Comparison of ENCODE assay signal across 15 cellular contexts in the genomic region with DNA sequence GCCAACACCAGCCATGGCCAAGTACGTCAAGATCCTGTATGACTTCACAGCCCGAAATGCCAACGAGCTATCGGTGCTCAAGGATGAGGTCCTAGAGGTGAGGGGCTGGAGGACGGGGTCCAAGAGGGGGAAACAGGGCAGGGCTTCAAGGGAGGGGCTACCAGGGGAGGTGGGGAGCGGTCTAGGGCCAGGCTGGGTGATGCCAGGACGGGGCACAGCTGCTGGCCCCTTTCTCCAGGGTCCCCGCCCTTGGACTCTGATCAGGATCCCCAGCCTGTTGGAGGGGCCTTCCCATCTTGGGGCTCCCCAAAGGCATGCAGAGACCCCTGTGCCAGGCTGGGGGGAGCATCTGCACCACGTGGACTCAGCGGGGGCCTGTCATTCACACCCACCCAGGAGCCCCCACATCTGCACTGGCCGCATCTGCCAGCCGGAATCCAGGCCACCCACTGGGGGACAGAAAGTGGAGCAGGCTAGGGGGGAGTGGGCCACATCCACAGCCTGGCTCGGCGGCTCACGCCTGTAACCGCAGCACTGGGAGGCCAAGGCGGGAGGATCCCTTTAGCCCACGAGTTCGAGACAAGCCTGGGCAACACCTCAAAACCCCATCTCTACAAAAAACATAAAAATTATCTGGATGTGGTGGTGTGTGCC. TPM values are rescaled to one million over a fixed set of nuclear protein-coding genes. Genes with fewer than 3 reads are reported as not detected.
A peak's percentile ranks its signal among the peaks of the same experiment; 100 is the strongest.
DNase-seq lines count a peak whose midpoint lies in the region; ATAC-seq and TF ChIP-seq lines count a peak whose summit lies in the region.
"Had no signal": no experiment of that assay in that cellular context is flagged by ENCODE, and none has a peak within 500 bp of the region (broad histone marks: within the 10 kb centered on the region; RNA-seq: fewer than 3 reads in every experiment).

No MANE protein-coding gene starts in this region.

- no peak for ATAC-seq in activated naive CD8-positive, alpha-beta T cell treated with anti-CD3 and anti-CD28 coated beads, Interleukin-2, amount 50 U/mL, for 24 hours
- ATAC-seq in T-cell (replicated peaks in 1 of 4): no peak
- ATAC-seq in stimulated activated naive CD8-positive, alpha-beta T cell treated with anti-CD3 and anti-CD28 coated beads, Interleukin-15, amount 100 ng/mL, for 72 hours: no peak
- ATAC-seq in GM18907 (IDR thresholded peaks at IDR 0.05; ENCODE audit: unreplicated experiment): no peak
- ATAC-seq: gastroesophageal sphincter had no signal

- POLR2A ChIA-PET in T-cell (lab: Charles Lee): interaction anchor here in 1 of 2 donors (0.7 kb wide), 1 partner anchor 59 kb away, joined by 3 read pairs; no protein-coding TSS in a partner anchor

- peaks cover 15% of the 10 kb centered on the region for H3K4me1 Mint-ChIP-seq in activated naive CD8-positive, alpha-beta T cell (ENCODE audit: low read depth)
- peaks cover 23% of the 10 kb centered on the region for H3K4me1 Mint-ChIP-seq in activated naive CD8-positive, alpha-beta T cell treated with anti-CD3 and anti-CD28 coated beads, Interleukin-2, amount 50 U/mL, for 24 hours
- peaks cover 6 to 23% (median 16%) of the 10 kb centered on the region in 3 donors for H3K4me1 Mint-ChIP-seq in T-cell
- H3K4me1 Mint-ChIP-seq in stimulated activated naive CD8-positive, alpha-beta T cell treated with anti-CD3 and anti-CD28 coated beads, Interleukin-15, amount 100 ng/mL, for 72 hours: peaks cover 62% of the 10 kb centered on the region

- peak overlapping the region; percentile 53 for H3K4me3 ChIP-seq in iPS-15b (ENCODE audit: low read depth, low read length)
- H3K4me3 ChIP-seq in ascending aorta: no peak overlapping the region

- no peak overlapping the region for H3K27ac Mint-ChIP-seq in activated naive CD8-positive, alpha-beta T cell
- H3K27ac Mint-ChIP-seq in activated naive CD8-positive, alpha-beta T cell treated with anti-CD3 and anti-CD28 coated beads, Interleukin-2, amount 50 U/mL, for 24 hours: no peak overlapping the region
- H3K27ac Mint-ChIP-seq in T-cell: peak overlapping the region in 1 of 2 donors; percentile 55
- H3K27ac Mint-ChIP-seq in stimulated activated naive CD8-positive, alpha-beta T cell treated with anti-CD3 and anti-CD28 coated beads, Interleukin-15, amount 100 ng/mL, for 72 hours: peak overlapping the region in 1 of 2 donors; percentile 84

- CTCF ChIA-PET in T-cell (lab: Charles Lee): interaction anchor here (0.7 to 1.3 kb wide), 4 partner anchors 29 to 177 kb away, joined by 3 to 4 read pairs (median 4); partner anchors contain the start of gene TMEM80 (in 1 of the 2)

- peak overlapping the region; percentile 75 for H3K4me3 Mint-ChIP-seq in activated naive CD8-positive, alpha-beta T cell
- H3K4me3 Mint-ChIP-seq in activated naive CD8-positive, alpha-beta T cell treated with anti-CD3 and anti-CD28 coated beads, Interleukin-2, amount 50 U/mL, for 24 hours: no peak overlapping the region
- peak overlapping the region; percentile 58 to 73 (median 65) for H3K4me3 Mint-ChIP-seq in T-cell
- H3K4me3 Mint-ChIP-seq in stimulated activated naive CD8-positive, alpha-beta T cell treated with anti-CD3 and anti-CD28 coated beads, Interleukin-15, amount 100 ng/mL, for 72 hours: peak overlapping the region; percentile 69 to 92

- peaks cover 2% of the 10 kb centered on the region for H3K36me3 ChIP-seq in iPS-15b (ENCODE audit: control insufficient read depth, insufficient read depth, low read length)
- H3K36me3 ChIP-seq in ascending aorta: peaks cover 3 to 10% of the 10 kb centered on the region in 2 donors
- H3K36me3 ChIP-seq: BE2C, gastroesophageal sphincter had no signal

- DNase-seq in activated naive CD8-positive, alpha-beta T cell treated with anti-CD3 and anti-CD28 coated beads, Interleukin-2, amount 50 U/mL, for 24 hours: no peak
- no peak for DNase-seq in T-cell
- no peak for DNase-seq in stimulated activated naive CD8-positive, alpha-beta T cell treated with anti-CD3 and anti-CD28 coated beads, Interleukin-15, amount 100 ng/mL, for 72 hours
- DNase-seq in putamen (ENCODE audit: low spot score): no peak
- no peak for DNase-seq in ascending aorta (ENCODE audit: low spot score in 2 of 2)
- DNase-seq: activated CD8-positive, alpha-beta memory T cell treated with anti-CD3 and anti-CD28 coated beads, Interleukin-2, amount 50 U/mL, for 48 hours; DND-41; KG1; NCI-H1694 treated with DMSO at 0.1 percent for 48 hours had no signal

- no peak overlapping the region for H3K9ac ChIP-seq in iPS-15b (ENCODE audit: low read depth, low read length)

- H3K36me3 Mint-ChIP-seq in activated naive CD8-positive, alpha-beta T cell: no peaks in the 10 kb centered on the region
- no peaks in the 10 kb centered on the region for H3K36me3 Mint-ChIP-seq in activated naive CD8-positive, alpha-beta T cell treated with anti-CD3 and anti-CD28 coated beads, Interleukin-2, amount 50 U/mL, for 24 hours (ENCODE audit: low read depth)
- H3K36me3 Mint-ChIP-seq in T-cell: no peaks in the 10 kb centered on the region

- H3K27me3 ChIP-seq in iPS-15b (ENCODE audit: control insufficient read depth, insufficient read depth, low read length): no peaks in the 10 kb centered on the region
- H3K27me3 ChIP-seq in ascending aorta: no peaks in the 10 kb centered on the region
- H3K27me3 ChIP-seq: vagina had no signal

- intact Hi-C loops in ascending aorta (cut with DNase I): loop anchor here (5.0 kb wide), 1 partner anchor 108 kb away; the partner anchor contains the start of gene IRF7

- peaks cover 7% of the 10 kb centered on the region for H3K4me1 ChIP-seq in iPS-15b (ENCODE audit: control insufficient read depth, insufficient read depth, low read length)
- H3K4me1 ChIP-seq in ascending aorta: peaks cover 17 to 34% of the 10 kb centered on the region in 2 donors
- H3K4me1 ChIP-seq: BE2C had no signal

- TF ChIP-seq CTCF in ascending aorta (IDR thresholded peaks at IDR 0.05): no peak

- H3K9me3 ChIP-seq in iPS-15b (ENCODE audit: control insufficient read depth, insufficient read depth, low read length) (no peaks in the 10 kb centered on the region), ascending aorta (no peaks in the 10 kb centered on the region)
- H3K9me3 ChIP-seq: BE2C, gastroesophageal sphincter, vagina had no signal

- H3K27ac ChIP-seq in ascending aorta: no peak overlapping the region
- H3K27ac ChIP-seq: gastroesophageal sphincter had no signal

- no peaks in the 10 kb centered on the region for H3K9me3 Mint-ChIP-seq in activated naive CD8-positive, alpha-beta T cell (ENCODE audit: low read depth)
- H3K9me3 Mint-ChIP-seq in activated naive CD8-positive, alpha-beta T cell treated with anti-CD3 and anti-CD28 coated beads, Interleukin-2, amount 50 U/mL, for 24 hours: no peaks in the 10 kb centered on the region
- H3K9me3 Mint-ChIP-seq in T-cell: no peaks in the 10 kb centered on the region
- H3K9me3 Mint-ChIP-seq in stimulated activated naive CD8-positive, alpha-beta T cell treated with anti-CD3 and anti-CD28 coated beads, Interleukin-15, amount 100 ng/mL, for 72 hours: no peaks in the 10 kb centered on the region

- peaks cover 4% of the 10 kb centered on the region for H3K27me3 Mint-ChIP-seq in activated naive CD8-positive, alpha-beta T cell
- peaks cover 18% of the 10 kb centered on the region for H3K27me3 Mint-ChIP-seq in activated naive CD8-positive, alpha-beta T cell treated with anti-CD3 and anti-CD28 coated beads, Interleukin-2, amount 50 U/mL, for 24 hours
- H3K27me3 Mint-ChIP-seq in T-cell: peaks cover 7 to 10% of the 10 kb centered on the region in 2 donors
- peaks cover 50% of the 10 kb centered on the region for H3K27me3 Mint-ChIP-seq in stimulated activated naive CD8-positive, alpha-beta T cell treated with anti-CD3 and anti-CD28 coated beads, Interleukin-15, amount 100 ng/mL, for 72 hours

RNA-seq across cellular contexts. Expression of gene EPS8L2, which starts 18.8 kb away (rescaled TPM):
- total RNA-seq in T-cell (10 to 100 TPM in 4 of 5 donors, 1 to 10 TPM in 1; 7.5 to 18.5 (median 14.6) TPM), ascending aorta (76.7 TPM)

RNA-seq across cellular contexts. Expression of gene TALDO1, which starts 22.4 kb away (rescaled TPM):
- 100 to 1,000 TPM in 3 of 5 donors, 10 to 100 TPM in 2; 60.5 to 106 (median 102) TPM for total RNA-seq in T-cell
- 245 TPM for total RNA-seq in ascending aorta

RNA-seq across cellular contexts. Expression of gene TMEM80, which starts 29.2 kb away (rescaled TPM):
- total RNA-seq in T-cell: 10 to 100 TPM; 21.2 to 43.9 (median 42.4) TPM
- total RNA-seq in ascending aorta: 1.3 TPM

RNA-seq across cellular contexts. Expression of gene DEAF1, which starts 29.8 kb away (rescaled TPM):
- total RNA-seq in T-cell: 100 to 1,000 TPM in 1 of 5 donors, 10 to 100 TPM in 4; 55.8 to 121 (median 57.3) TPM
- 60.5 TPM for total RNA-seq in ascending aorta

RNA-seq across cellular contexts. Expression of gene GATD1, which starts 52.4 kb away (rescaled TPM):
- total RNA-seq in T-cell (10 to 100 TPM; 40.8 to 73.5 (median 70.2) TPM), ascending aorta (12.2 TPM)
